ENCODE assay signal across 1 cellular context in genomic region chr2:43180901-43181300, GRCh38.
TF ChIP-seq lines count a peak whose summit lies in the region.

No MANE protein-coding gene starts in this region.

TF ChIP-seq in WTC11, 78 proteins besides CTCF, POLR2A, EP300 and RAD21 (continued from another document):
- TF ChIP-seq ATF6 (CRISPR knock-in tag; IDR thresholded peaks at IDR 0.05) (no peak), KAT7 (CRISPR knock-in tag; IDR thresholded peaks at IDR 0.05; ENCODE audit: borderline replicate concordance) (no peak), ETV6 (CRISPR knock-in tag; IDR thresholded peaks at IDR 0.05) (no peak), MYBL2 (CRISPR knock-in tag; IDR thresholded peaks at IDR 0.05) (no peak), ZNF532 (CRISPR knock-in tag; IDR thresholded peaks at IDR 0.05; ENCODE audit: borderline replicate concordance) (no peak), NR2C2 (CRISPR knock-in tag; IDR thresholded peaks at IDR 0.05) (no peak), IRF2 (CRISPR knock-in tag; IDR thresholded peaks at IDR 0.05; ENCODE audit: borderline replicate concordance, low read depth) (no peak), SMAD3 (CRISPR knock-in tag; IDR thresholded peaks at IDR 0.05; ENCODE audit: borderline replicate concordance) (no peak), ESRRA (CRISPR knock-in tag; IDR thresholded peaks at IDR 0.05; ENCODE audit: borderline replicate concordance) (no peak), HMGXB4 (CRISPR knock-in tag; IDR thresholded peaks at IDR 0.05) (no peak), TEAD1 (CRISPR knock-in tag; IDR thresholded peaks at IDR 0.05) (no peak)
TF ChIP-seq in WTC11: peak in this region for 0.
